8 cellular contexts compared by ENCODE assay signal in the genomic region with DNA sequence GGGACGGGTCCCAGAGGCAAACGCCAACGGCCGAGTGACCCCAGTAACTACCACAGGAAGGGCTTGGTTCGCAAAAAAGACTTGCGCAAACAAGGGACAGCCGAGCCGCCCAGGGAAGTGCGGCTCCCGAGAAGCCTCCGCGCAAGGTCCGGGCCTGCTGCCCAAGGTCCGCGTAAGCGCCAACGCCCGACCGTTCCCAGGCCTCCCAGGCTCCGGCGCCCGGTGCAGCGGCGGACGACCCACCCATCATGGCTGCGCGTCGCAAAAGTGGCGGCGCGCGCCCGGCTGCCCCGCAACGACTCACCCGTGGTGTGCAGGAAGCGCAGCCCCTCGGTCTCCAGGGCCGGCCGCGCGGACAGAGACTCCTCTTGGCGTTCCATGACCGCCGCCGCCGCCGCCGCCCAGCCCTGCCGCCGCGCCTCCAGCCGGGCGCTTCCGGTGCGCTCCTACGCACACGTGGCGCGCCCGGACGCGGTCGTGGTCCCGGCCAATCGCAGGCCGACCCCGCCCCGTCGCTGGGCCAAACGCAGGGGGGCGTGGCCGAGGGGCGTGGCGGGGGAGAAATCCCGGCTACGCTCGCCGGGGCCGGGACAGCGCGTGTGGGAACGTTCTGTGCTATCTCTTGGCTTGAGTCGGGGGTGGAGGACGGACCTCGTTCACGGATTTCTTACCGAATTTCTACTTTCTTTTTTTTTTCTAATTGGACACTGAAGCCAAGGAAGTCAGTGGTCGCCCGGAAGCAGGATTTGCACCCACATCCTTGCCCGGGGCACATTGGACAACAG. TPM values are rescaled to one million over a fixed set of nuclear protein-coding genes. Genes with fewer than 3 reads are reported as not detected.
A peak's percentile ranks its signal among the peaks of the same experiment; 100 is the strongest.
DNase-seq lines count a peak whose midpoint lies in the region; ATAC-seq and TF ChIP-seq lines count a peak whose summit lies in the region.

A gene with protein sequence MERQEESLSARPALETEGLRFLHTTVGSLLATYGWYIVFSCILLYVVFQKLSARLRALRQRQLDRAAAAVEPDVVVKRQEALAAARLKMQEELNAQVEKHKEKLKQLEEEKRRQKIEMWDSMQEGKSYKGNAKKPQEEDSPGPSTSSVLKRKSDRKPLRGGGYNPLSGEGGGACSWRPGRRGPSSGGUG (minus strand): TSS at position 448 of the 785 bp plus-strand sequence. CDS start 68 bp downstream, at position 380.

- no peaks in the 10 kb centered on the region for H3K27me3 ChIP-seq in IMR-90 (ENCODE audit: control insufficient read depth, insufficient read depth, low read length)

- peak; percentile 79 for TF ChIP-seq POLR2A in IMR-90 (IDR thresholded peaks at IDR 0.05; ENCODE audit: low read depth, low read length)

- no peaks in the 10 kb centered on the region for H3K27me3 Mint-ChIP-seq in activated T-helper 2 cell treated with anti-CD3 and anti-CD28 coated beads, Interferon-gamma antibody, Interleukin-2, Interleukin-4, amounts not matched to agents 10 μg/mL and 5 μg/mL and 100 μg/mL, durations not matched to agents 14 hours and 24 hours and 36 hours (ENCODE audit: low read depth)
- H3K27me3 Mint-ChIP-seq in natural killer cell (ENCODE audit: low read depth in 2 of 2), result no peaks in the 10 kb centered on the region

- peak within 1 kb of the TSS; percentile 44 for H2BK5ac ChIP-seq in IMR-90 (ENCODE audit: low read depth, low read length, poor library complexity, severe bottlenecking)

- no peak within 1 kb of the TSS for H2BK20ac ChIP-seq in IMR-90 (ENCODE audit: low read depth, low read length)

- H3K14ac ChIP-seq in IMR-90 (replicated peaks; ENCODE audit: low read depth, low read length), result peak within 1 kb of the TSS; percentile 95

- H3K56ac ChIP-seq in IMR-90 (ENCODE audit: extremely low read depth, insufficient read depth, low read length), result peak within 1 kb of the TSS; percentile 93

- H3K4me1 Mint-ChIP-seq in activated T-helper 2 cell treated with anti-CD3 and anti-CD28 coated beads, Interferon-gamma antibody, Interleukin-2, Interleukin-4, amounts not matched to agents 10 μg/mL and 5 μg/mL and 100 μg/mL, durations not matched to agents 14 hours and 24 hours and 36 hours (ENCODE audit: low read depth), result peaks cover 24% of the 10 kb centered on the region
- peaks cover 15 to 16% of the 10 kb centered on the region in 2 donors for H3K4me1 Mint-ChIP-seq in natural killer cell

- H4K20me1 ChIP-seq in IMR-90 (ENCODE audit: insufficient read depth, low read length), result peaks cover 16% of the 10 kb centered on the region; the same call in 1 of the 2 replicates

- H4K8ac ChIP-seq in IMR-90 (ENCODE audit: low read depth in 2 of 2, low read length in 2 of 2), result peak within 1 kb of the TSS; percentile 75 to 95

- H3K4me3 ChIP-seq in IMR-90 (ENCODE audit: insufficient read depth, low read depth, low read length) (peak within 1 kb of the TSS; percentile 77), fibroblast of mammary gland (ENCODE audit: control insufficient read depth, low read depth, low read length) (peak within 1 kb of the TSS; percentile 94)

- TF ChIP-seq CTCF in IMR-90 (conservative IDR thresholded peaks at IDR 0.05; ENCODE audit: low read depth, low read length) (no peak), RWPE1 (conservative IDR thresholded peaks at IDR 0.05; ENCODE audit: low read depth) (no peak), fibroblast of mammary gland (conservative IDR thresholded peaks at IDR 0.05; ENCODE audit: control insufficient read depth, insufficient read depth, low read depth, low read length) (no peak), natural killer cell (IDR thresholded peaks at IDR 0.05) (no peak)

- H2AFZ ChIP-seq in IMR-90 (replicated peaks; ENCODE audit: low read length, poor library complexity), result peak within 1 kb of the TSS; percentile 86

- TSS peak; percentile 62 for BruUV-seq in IMR-90 (replicated peaks; lab: Mats Ljungman, UMichigan)

- peak within 1 kb of the TSS; percentile 47; the same call in 1 of the 2 replicates for H2BK120ac ChIP-seq in IMR-90 (ENCODE audit: low read depth, low read length)

- H3K36me3 Mint-ChIP-seq in activated T-helper 2 cell treated with anti-CD3 and anti-CD28 coated beads, Interferon-gamma antibody, Interleukin-2, Interleukin-4, amounts not matched to agents 10 μg/mL and 5 μg/mL and 100 μg/mL, durations not matched to agents 14 hours and 24 hours and 36 hours (ENCODE audit: low read depth), result peaks cover 67% of the 10 kb centered on the region
- peaks cover 38% of the 10 kb centered on the region for H3K36me3 Mint-ChIP-seq in natural killer cell

- H3K4me1 ChIP-seq in IMR-90 (ENCODE audit: control insufficient read depth, insufficient read depth, low read length), result 0 out of 2 replicates have a peak, but pooled peaks cover 2% of the 10 kb centered on the region

- H2AK5ac ChIP-seq in IMR-90 (ENCODE audit: low read depth, low read length), result peak within 1 kb of the TSS; percentile 95

- H3K4me3 Mint-ChIP-seq in activated T-helper 2 cell treated with anti-CD3 and anti-CD28 coated beads, Interferon-gamma antibody, Interleukin-2, Interleukin-4, amounts not matched to agents 10 μg/mL and 5 μg/mL and 100 μg/mL, durations not matched to agents 14 hours and 24 hours and 36 hours (ENCODE audit: low read depth), result peak within 1 kb of the TSS; percentile 99
- peak within 1 kb of the TSS; percentile 94 for H3K4me3 Mint-ChIP-seq in natural killer cell

- CTCF ChIA-PET in IMR-90 (lab: Yijun Ruan, JAX) (interaction anchor here (1.0 kb wide), 2 partner anchors 10 to 12 kb away, joined by 3 to 4 read pairs; no protein-coding TSS in a partner anchor), RWPE1 (lab: Yijun Ruan, JAX) (no interaction called here)

- H3K9ac ChIP-seq in IMR-90 (ENCODE audit: low read depth, low read length), result peak within 1 kb of the TSS; percentile 96

- intact Hi-C loops in IMR-90 (cut with micrococcal nuclease), result no loop called here
- intact Hi-C loops in activated T-helper 2 cell treated with anti-CD3 and anti-CD28 coated beads, Interferon-gamma antibody, Interleukin-2, Interleukin-4, amounts not matched to agents 10 μg/mL and 5 μg/mL and 100 μg/mL, durations not matched to agents 14 hours and 24 hours and 36 hours (cut with micrococcal nuclease), result loop anchor here (2.0 kb wide), 1 partner anchor 18 kb away; a partner anchor contains a TSS
- intact Hi-C loops in natural killer cell (cut with micrococcal nuclease), result loop anchor here (2.0 kb wide), 1 partner anchor 18 kb away; a partner anchor contains a TSS

- H3K27ac Mint-ChIP-seq in activated T-helper 2 cell treated with anti-CD3 and anti-CD28 coated beads, Interferon-gamma antibody, Interleukin-2, Interleukin-4, amounts not matched to agents 10 μg/mL and 5 μg/mL and 100 μg/mL, durations not matched to agents 14 hours and 24 hours and 36 hours, result peak within 1 kb of the TSS; percentile 92
- H3K27ac Mint-ChIP-seq in natural killer cell, result peak within 1 kb of the TSS; percentile 90 to 94

- H2AK9ac ChIP-seq in IMR-90 (replicated peaks; ENCODE audit: low read depth, low read length, poor library complexity), result peak within 1 kb of the TSS; percentile 99

- WGBS in IMR-90 (ENCODE audit: extremely low coverage in 2 of 2, insufficient read length in 1 of 2), 2 experiments, result 0% methylated on average over 53 of the region's 91 CpGs; no CpG with 5 or more reads in 1 of the 2 experiments

- peak within 1 kb of the TSS; percentile 82 for H3K4ac ChIP-seq in IMR-90 (ENCODE audit: low read depth, low read length)

- dilution Hi-C loops in IMR-90 (cut with HindIII; ENCODE audit: low sequenced_read_pairs, unreplicated experiment), result no loop called here

- in situ Hi-C loops in IMR-90 (cut with MboI; ENCODE audit: low sequenced_read_pairs), result no loop called here

- H4K91ac ChIP-seq in IMR-90 (ENCODE audit: insufficient read depth, low read depth, low read length), result peak within 1 kb of the TSS; percentile 87

- ATAC-seq in GM21528 (IDR thresholded peaks at IDR 0.05; ENCODE audit: low FRiP score, unreplicated experiment) (peak; percentile 92), IMR-90 (ENCODE audit: low read depth) (peak; percentile 96), natural killer cell (peak; percentile 95 to 99 (median 96))

- no peak within 1 kb of the TSS for H3K18ac ChIP-seq in IMR-90 (ENCODE audit: low read depth, low read length)

- peaks cover 7% of the 10 kb centered on the region; the same call in 1 of the 2 replicates for H3K9me1 ChIP-seq in IMR-90 (ENCODE audit: insufficient read depth, low read length)

- TF ChIP-seq RAD21 in IMR-90 (IDR thresholded peaks at IDR 0.05; ENCODE audit: low read length), result no peak

- POLR2A ChIA-PET in IMR-90 (lab: Charles Lee; ENCODE audit: unreplicated experiment) (no interaction called here), RWPE1 (lab: Yijun Ruan, JAX; ENCODE audit: low non-redundant PET) (no interaction called here)

- peaks cover 41% of the 10 kb centered on the region for H3K36me3 ChIP-seq in IMR-90 (ENCODE audit: control insufficient read depth, insufficient read depth, low read length)

- H3K27ac ChIP-seq in IMR-90 (ENCODE audit: insufficient read depth, low read length) (peak within 1 kb of the TSS; percentile 70), RWPE1 (peak within 1 kb of the TSS; percentile 88)

- H2BK15ac ChIP-seq in IMR-90 (ENCODE audit: low read depth, low read length), result peak within 1 kb of the TSS; percentile 25; the same call in 1 of the 3 replicates

- DNase-seq in DMS53 (lab: John Stamatoyannopoulos, UW) (peak; percentile 94), IMR-90 (peak; percentile 84), RWPE1 (ENCODE audit: low spot score) (peak; percentile 89), fibroblast of mammary gland (ENCODE audit: low read depth) (peak; percentile 81), natural killer cell (peak; percentile 87)
- DNase-seq in activated T-helper 2 cell treated with anti-CD3 and anti-CD28 coated beads, Interferon-gamma antibody, Interleukin-2, Interleukin-4, amounts not matched to agents 10 μg/mL and 5 μg/mL and 100 μg/mL, durations not matched to agents 14 hours and 24 hours and 36 hours (ENCODE audit: low spot score), result peak; percentile 85
- DNase-seq in stimulated activated naive CD4-positive, alpha-beta T cell treated with Interleukin-2 at 50 U/mL for 16 hours (lab: John Stamatoyannopoulos, UW), result peak; percentile 84

- H4K5ac ChIP-seq in IMR-90 (ENCODE audit: low read depth, low read length), result peak within 1 kb of the TSS; percentile 60

- no peaks in the 10 kb centered on the region for H3K9me3 ChIP-seq in IMR-90 (ENCODE audit: control insufficient read depth, insufficient read depth, low read length)

- H3K23ac ChIP-seq in IMR-90 (ENCODE audit: low read depth, low read length), result peak within 1 kb of the TSS; percentile 95

- H3K9me3 Mint-ChIP-seq in activated T-helper 2 cell treated with anti-CD3 and anti-CD28 coated beads, Interferon-gamma antibody, Interleukin-2, Interleukin-4, amounts not matched to agents 10 μg/mL and 5 μg/mL and 100 μg/mL, durations not matched to agents 14 hours and 24 hours and 36 hours, result no peaks in the 10 kb centered on the region
- no peaks in the 10 kb centered on the region for H3K9me3 Mint-ChIP-seq in natural killer cell

- H3K4me2 ChIP-seq in IMR-90 (ENCODE audit: low read depth, low read length), result peak within 1 kb of the TSS; percentile 86

- H3K79me1 ChIP-seq in IMR-90 (ENCODE audit: low read depth in 1 of 2, low read length in 2 of 2), result peaks cover 31 to 50% of the 10 kb centered on the region in 2 experiments

RNA-seq across cellular contexts. Expression of the gene that starts here (rescaled TPM):
- total RNA-seq in IMR-90 (2012; rRNA removed) (39.8 and 67.5 TPM in 2 replicates), natural killer cell (10 to 100 TPM; 33.6 to 44.2 (median 38.4) TPM)
- polyA plus RNA-seq in IMR-90 (2012; rRNA removed), result 73.9 and 77.1 TPM in 2 replicates
- 61.9 and 89.3 TPM in 2 replicates for polyA plus RNA-seq in IMR-90 (2012; cell fraction: cytosol; rRNA removed)
- 72.4 and 84.7 TPM in 2 replicates for polyA plus RNA-seq in IMR-90 (2012; cell fraction: nucleus; rRNA removed; ENCODE audit: low replicate concordance)
- total RNA-seq in activated T-helper 2 cell treated with anti-CD3 and anti-CD28 coated beads, Interferon-gamma antibody, Interleukin-2, Interleukin-4, amounts not matched to agents 10 μg/mL and 5 μg/mL and 100 μg/mL, durations not matched to agents 14 hours and 24 hours and 36 hours, result 39.2 and 40.5 TPM in 2 replicates

Comparison
In these comparisons a context has a peak if more than half of its experiments do, and no peak if none do; other contexts are left out.
1. Peak in every context shown above with its lines: DNase-seq, ATAC-seq, H3K4me3 ChIP-seq and H3K27ac ChIP-seq.